ENCODE assay signal across 9 cellular contexts in genomic region chr17:7688808-7689316, GRCh38. TPM values are rescaled to one million over a fixed set of nuclear protein-coding genes. Genes with fewer than 3 reads are reported as not detected.
DNase-seq lines count a peak whose midpoint lies in the region; ATAC-seq, FAIRE-seq and TF ChIP-seq lines count a peak whose summit lies in the region.
"Had no signal": no experiment of that assay in that cellular context is flagged by ENCODE, and none has a peak within 500 bp of the region (broad histone marks: within the 10 kb centered on the region; RNA-seq: fewer than 3 reads in every experiment).

No MANE protein-coding gene starts in this region.

- no peak for TF ChIP-seq CTCF in A549 (IDR thresholded peaks at IDR 0.05)

- POLR2A ChIA-PET in A549 (lab: Yijun Ruan, JAX), result interaction anchor here (2.3 to 4.0 kb wide), 4 partner anchors 55 to 128 kb away, joined by 10 to 97 read pairs (median 55); partner anchors contain the start of genes FXR2 and MPDU1

- H3K9me3 ChIP-seq in A549 (no peaks in the 10 kb centered on the region), HUES64 (ENCODE audit: insufficient read depth, low read depth, low read length) (no peaks in the 10 kb centered on the region), muscle layer of colon (ENCODE audit: low read length) (no peaks in the 10 kb centered on the region)

- H3K9me3 Mint-ChIP-seq in central memory CD8-positive, alpha-beta T cell, result no peaks in the 10 kb centered on the region

- H3K27ac Mint-ChIP-seq in central memory CD8-positive, alpha-beta T cell (ENCODE audit: low read depth), result peak overlapping the region; percentile 100

- FAIRE-seq in A549 (lab: Jason Lieb, UNC) (no peak), GM12891 (lab: Jason Lieb, UNC) (no peak)

- no peak for TF ChIP-seq EP300 in A549 (IDR thresholded peaks at IDR 0.05)

- peak overlapping the region; percentile 92 for H3K4me2 ChIP-seq in A549

- H3K27me3 ChIP-seq in HUES64 (ENCODE audit: insufficient read depth, low read length) (no peaks in the 10 kb centered on the region), muscle layer of colon (ENCODE audit: control insufficient read depth in 1 of 2, insufficient read depth in 2 of 2, low read length in 2 of 2) (no peaks in the 10 kb centered on the region)
- H3K27me3 ChIP-seq: foreskin keratinocyte had no signal

- ATAC-seq in A549, result no peak
- no peak for ATAC-seq in central memory CD8-positive, alpha-beta T cell (replicated peaks; ENCODE audit: extremely low read depth, poor library complexity, severe bottlenecking)

- no peak for DNase-seq in A549 (ENCODE audit: low read depth in 1 of 2, low spot score in 1 of 2)
- no peak for DNase-seq in central memory CD8-positive, alpha-beta T cell (ENCODE audit: low spot score in 2 of 2)
- no peak for DNase-seq in GM12891 (ENCODE audit: insufficient read length, low spot score)
- no peak for DNase-seq in NCI-H2029 treated with DMSO at 0.1 percent for 48 hours (lab: John Stamatoyannopoulos, UW)
- DNase-seq in NK-92 treated with Interleukin-12 subunit alpha and Interleukin-12 subunit beta, amount 100 ng/mL, for 24 hours (lab: John Stamatoyannopoulos, UW), result no peak
- DNase-seq in SKM-1 (lab: John Stamatoyannopoulos, UW; ENCODE audit: unreplicated experiment), result no peak

- no peak for TF ChIP-seq POLR2A in A549 (IDR thresholded peaks at IDR 0.05; ENCODE audit: low read length)
- no peak for TF ChIP-seq POLR2A in GM12891 (IDR thresholded peaks at IDR 0.05; ENCODE audit: low read depth, low read length)

- peaks cover 49% of the 10 kb centered on the region for H3K4me1 Mint-ChIP-seq in central memory CD8-positive, alpha-beta T cell

- H3K9ac ChIP-seq in HUES64 (ENCODE audit: low read depth, low read length) (peak overlapping the region; percentile 93), muscle layer of colon (ENCODE audit: low read length) (peak overlapping the region; percentile 57)

- H3K36me3 ChIP-seq in HUES64 (ENCODE audit: insufficient read depth, low read length), result peaks cover 19% of the 10 kb centered on the region
- no peaks in the 10 kb centered on the region for H3K36me3 ChIP-seq in muscle layer of colon (ENCODE audit: insufficient read depth, low read length)

- peaks cover 45% of the 10 kb centered on the region for H3K36me3 Mint-ChIP-seq in central memory CD8-positive, alpha-beta T cell (ENCODE audit: insufficient read depth)

- CTCF ChIA-PET in A549 (lab: Yijun Ruan, JAX), result interaction anchor here (0.6 to 10.0 kb wide), 30 partner anchors 14 to 333 kb away, joined by 3 to 191 read pairs (median 10); partner anchors contain the start of genes ATP1B2, CD68, DNAH2 and EFNB3

- H3K27me3 Mint-ChIP-seq in central memory CD8-positive, alpha-beta T cell, result no peaks in the 10 kb centered on the region

- H3K4me3 ChIP-seq in A549 (peak overlapping the region; percentile 77), HUES64 (ENCODE audit: low read length) (peak overlapping the region; percentile 98), muscle layer of colon (ENCODE audit: low read depth in 1 of 2, low read length in 2 of 2) (peak overlapping the region; percentile 58 to 80)

- H3K4me1 ChIP-seq in A549 (peaks cover 20% of the 10 kb centered on the region), HUES64 (ENCODE audit: insufficient read depth, low read length) (peaks cover 20% of the 10 kb centered on the region), muscle layer of colon (ENCODE audit: insufficient read depth, low read length) (peaks cover 21% of the 10 kb centered on the region)

- H3K4me3 Mint-ChIP-seq in central memory CD8-positive, alpha-beta T cell, result peak overlapping the region; percentile 89

- WGBS in A549 (ENCODE audit: missing lambda C conversion rate), result 23% methylated on average over 13 of the region's 13 CpGs
- WGBS in HUES64, result 23% methylated on average over 13 of the region's 13 CpGs

- peak overlapping the region; percentile 81 to 88 for H3K27ac ChIP-seq in A549
- H3K27ac ChIP-seq in HUES64 (ENCODE audit: low read depth, low read length), result peak overlapping the region; percentile 63
- peak overlapping the region; percentile 53 for H3K27ac ChIP-seq in muscle layer of colon (ENCODE audit: low read depth, low read length)
- H3K27ac ChIP-seq: foreskin keratinocyte had no signal

- TF ChIP-seq RAD21 in A549 (conservative IDR thresholded peaks at IDR 0.05 in 1 of 2, IDR thresholded peaks at IDR 0.05 in 1 of 2), result no peak

TF ChIP-seq in A549, 52 proteins besides CTCF, POLR2A, EP300 and RAD21:
- peak; percentile 39; the same call in 1 of the 2 replicates for TF ChIP-seq KDM5A (IDR thresholded peaks at IDR 0.05)
- TF ChIP-seq BCL3 (IDR thresholded peaks at IDR 0.05), result no peak

TF ChIP-seq in GM12891, 5 proteins besides CTCF, POLR2A, EP300 and RAD21:
- TF ChIP-seq POU2F2 (IDR thresholded peaks at IDR 0.05; ENCODE audit: low read depth, low read length) (no peak), SPI1 (IDR thresholded peaks at IDR 0.05; ENCODE audit: low read depth, low read length) (no peak), PAX5 (IDR thresholded peaks at IDR 0.05; ENCODE audit: insufficient read depth, low read length, severe bottlenecking) (no peak), TAF1 (IDR thresholded peaks at IDR 0.05; ENCODE audit: low read depth, low read length) (no peak), POLR2AphosphoS5 (IDR thresholded peaks at IDR 0.05; ENCODE audit: low read depth, low read length) (no peak)

RNA-seq across cellular contexts. Expression of gene WRAP53, which starts 0.6 kb away (rescaled TPM):
- polyA plus RNA-seq in A549 (2011; rRNA removed), result 15.9 and 17.4 TPM in 2 replicates
- 34.6 and 41.0 TPM in 2 replicates for polyA plus RNA-seq in A549 (2012; cell fraction: cytosol; rRNA removed)
- 72.3 and 83.0 TPM in 2 replicates for polyA plus RNA-seq in A549 (2012; cell fraction: nucleus; rRNA removed)
- 33.8 to 34.0 TPM (median 33.9 TPM) in 3 replicates for polyA plus RNA-seq in A549 (2017; fragmentation: RNase III; extraction: RNeasy Plus Mini Kit Qiagen cat#74134 plus additional on column Dnase treatment)
- polyA minus RNA-seq in A549 (2011; rRNA and poly(A)+ RNA removed), result 15.6 and 17.0 TPM in 2 replicates
- polyA plus RNA-seq in HUES64 (2013, experiment 1 of 2), result 26.4 TPM
- 23.1 TPM for polyA plus RNA-seq in HUES64 (2013, experiment 2 of 2)
- 14.5 TPM for polyA plus RNA-seq in GM12891 (2012; ENCODE audit: low read depth, missing spikeins)

RNA-seq across cellular contexts. Expression of gene TP53, which starts 1.6 kb away (rescaled TPM):
- polyA plus RNA-seq in A549 (2011; rRNA removed), result 65.9 and 80.1 TPM in 2 replicates
- polyA plus RNA-seq in A549 (2012; cell fraction: cytosol; rRNA removed), result 63.6 and 87.3 TPM in 2 replicates
- 87.9 and 106 TPM in 2 replicates for polyA plus RNA-seq in A549 (2012; cell fraction: nucleus; rRNA removed)
- 53.1 to 64.0 TPM (median 59.4 TPM) in 3 replicates for polyA plus RNA-seq in A549 (2017; fragmentation: RNase III; extraction: RNeasy Plus Mini Kit Qiagen cat#74134 plus additional on column Dnase treatment)
- 108 and 128 TPM in 2 replicates for polyA minus RNA-seq in A549 (2011; rRNA and poly(A)+ RNA removed)
- 135 TPM for polyA plus RNA-seq in HUES64 (2013, experiment 1 of 2)
- polyA plus RNA-seq in HUES64 (2013, experiment 2 of 2), result 133 TPM
- 65.0 TPM for polyA plus RNA-seq in GM12891 (2012; ENCODE audit: low read depth, missing spikeins)

RNA-seq across cellular contexts. Expression of gene EFNB3, which starts 16.1 kb away (rescaled TPM):
- polyA plus RNA-seq in A549 (2011; rRNA removed), result 1.9 and 2.1 TPM in 2 replicates
- 0.53 and 0.74 TPM in 2 replicates for polyA plus RNA-seq in A549 (2012; cell fraction: cytosol; rRNA removed)
- polyA plus RNA-seq in A549 (2012; cell fraction: nucleus; rRNA removed), result 1.0 and 1.3 TPM in 2 replicates
- polyA plus RNA-seq in A549 (2017; fragmentation: RNase III; extraction: RNeasy Plus Mini Kit Qiagen cat#74134 plus additional on column Dnase treatment), result 0.96 to 1.9 TPM (median 1.7 TPM) in 3 replicates
- polyA minus RNA-seq in A549 (2011; rRNA and poly(A)+ RNA removed), result 2.0 and 2.1 TPM in 2 replicates
- polyA plus RNA-seq in HUES64 (2013, experiment 1 of 2), result 14.7 TPM
- 24.0 TPM for polyA plus RNA-seq in HUES64 (2013, experiment 2 of 2)
- polyA plus RNA-seq in GM12891 (2012; ENCODE audit: low read depth, missing spikeins), result not detected

RNA-seq across cellular contexts. Expression of gene DNAH2, which starts 28.7 kb away (rescaled TPM):
- polyA plus RNA-seq in A549 (2011; rRNA removed) (0.08 TPM in 2 replicates), A549 (2017; fragmentation: RNase III; extraction: RNeasy Plus Mini Kit Qiagen cat#74134 plus additional on column Dnase treatment) (0.01 to 0.05 TPM (median 0.03 TPM) in 3 replicates)
- polyA plus RNA-seq in A549 (2012; cell fraction: cytosol; rRNA removed), result 0.01 TPM in 2 replicates
- 0.02 and 0.13 TPM in 2 replicates for polyA plus RNA-seq in A549 (2012; cell fraction: nucleus; rRNA removed)
- polyA minus RNA-seq in A549 (2011; rRNA and poly(A)+ RNA removed), result 0.17 and 0.19 TPM in 2 replicates
- 0.10 TPM for polyA plus RNA-seq in HUES64 (2013, experiment 1 of 2)
- polyA plus RNA-seq in HUES64 (2013, experiment 2 of 2), result 0.32 TPM
- polyA plus RNA-seq in GM12891 (2012; ENCODE audit: low read depth, missing spikeins), result not detected

RNA-seq across cellular contexts. Expression of gene ATP1B2, which starts 38.1 kb away (rescaled TPM):
- 0.16 and 0.20 TPM in 2 replicates for polyA plus RNA-seq in A549 (2011; rRNA removed)
- polyA plus RNA-seq in A549 (2012; cell fraction: cytosol; rRNA removed), result 0.01 and 0.03 TPM in 2 replicates
- 0.04 and 0.05 TPM in 2 replicates for polyA plus RNA-seq in A549 (2012; cell fraction: nucleus; rRNA removed)
- 0.05 to 0.26 TPM (median 0.10 TPM) in 3 replicates for polyA plus RNA-seq in A549 (2017; fragmentation: RNase III; extraction: RNeasy Plus Mini Kit Qiagen cat#74134 plus additional on column Dnase treatment)
- not detected in 2 replicates for polyA minus RNA-seq in A549 (2011; rRNA and poly(A)+ RNA removed)
- 8.8 TPM for polyA plus RNA-seq in HUES64 (2013, experiment 1 of 2)
- polyA plus RNA-seq in HUES64 (2013, experiment 2 of 2), result 16.2 TPM
- polyA plus RNA-seq in GM12891 (2012; ENCODE audit: low read depth, missing spikeins), result 0.15 TPM
- polyA plus RNA-seq: foreskin keratinocyte had no signal
